In the genomic region with DNA sequence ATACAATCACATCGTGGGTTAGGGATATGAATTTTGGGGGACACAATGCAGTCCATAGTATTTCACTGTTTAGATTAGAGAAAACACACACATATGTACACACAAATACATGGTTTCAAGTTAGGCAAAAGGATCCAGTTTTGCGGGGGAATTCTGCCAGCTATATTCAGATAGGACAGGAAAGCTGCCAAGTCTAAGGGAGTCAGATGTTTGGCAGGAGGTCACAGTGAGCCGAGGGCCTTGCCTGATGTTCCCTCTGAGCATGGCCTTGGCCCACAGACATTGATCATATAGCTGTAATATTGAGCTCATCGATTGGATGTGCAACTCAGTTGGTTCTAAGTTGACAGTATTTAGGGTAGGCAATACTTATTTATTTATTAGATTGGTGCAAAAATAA, we compare ENCODE assay signal across 33 cellular contexts.
"Had no signal": no experiment of that assay in that cellular context is flagged by ENCODE, and none has a peak within 500 bp of the region (broad histone marks: within the 10 kb centered on the region; RNA-seq: fewer than 3 reads in every experiment).

No MANE protein-coding gene starts in this region.

- H3K4me3 ChIP-seq: adrenal gland, cardiac muscle cell had no signal

- DNase-seq: activated B cell treated with CpG ODN at 0.5 μM for 24 hours; activated CD4-positive, alpha-beta memory T cell treated with anti-CD3 and anti-CD28 coated beads for 36 hours; activated CD4-positive, alpha-beta T cell treated with anti-CD3 and anti-CD28 coated beads for 4 hours; activated CD4-positive, alpha-beta T cell treated with anti-CD3 and anti-CD28 coated beads, Interleukin-2, amount 10 ng/mL, durations not matched to agents 24 days and 14 days; activated CD4-positive, alpha-beta T cell treated with anti-CD3 and anti-CD28 coated beads, Interleukin-2, amount 50 U/mL, for 1 hour; activated CD4-positive, alpha-beta T cell treated with anti-CD3 and anti-CD28 coated beads, Interleukin-2, amount 50 U/mL, for 4 hours; activated CD4-positive, CD25-positive, alpha-beta regulatory T cell treated with anti-CD3 and anti-CD28 coated beads, Interleukin-2, amount 50 U/mL, for 72 hours; activated CD8-positive, alpha-beta memory T cell treated with anti-CD3 and anti-CD28 coated beads, Interleukin-2, amount 50 U/mL, for 4 hours; activated CD8-positive, alpha-beta T cell treated with anti-CD3 and anti-CD28 coated beads for 36 hours; activated effector memory CD4-positive, alpha-beta T cell treated with anti-CD3 and anti-CD28 coated beads, Interleukin-2, amount 50 U/mL, for 16 hours; activated gamma-delta T cell treated with Interleukin-2 at 50 U/mL for 16 hours; activated naive CD4-positive, alpha-beta T cell; activated naive CD4-positive, alpha-beta T cell treated with anti-CD3 and anti-CD28 coated beads for 36 hours; activated naive CD4-positive, alpha-beta T cell treated with anti-CD3 and anti-CD28 coated beads, Interleukin-2, amount 50 U/mL, for 16 hours; activated naive CD8-positive, alpha-beta T cell treated with anti-CD3 and anti-CD28 coated beads for 36 hours; activated T-cell treated with anti-CD3 and anti-CD28 coated beads for 4 hours; activated T-cell treated with anti-CD3 and anti-CD28 coated beads, Interleukin-2, amount 50 U/mL, for 1 hour; activated T-cell treated with anti-CD3 and anti-CD28 coated beads, Interleukin-2, amount 50 U/mL, for 4 hours; activated T-cell treated with anti-CD3 and anti-CD28 coated beads, Interleukin-2, amount 50 U/mL, for 72 hours; adrenal gland; amniotic stem cell; aorta; caudate nucleus; cerebellar nuclear complex; T-helper 2 cell; T-helper 9 cell had no signal

- FAIRE-seq: astrocyte, bronchial epithelial cell, TTC549 had no signal

- H3K27me3 ChIP-seq: adrenal gland, cardiac muscle cell had no signal

- H3K27ac ChIP-seq: adrenal gland, cardiac muscle cell, VCaP had no signal

- H3K36me3 ChIP-seq: adrenal gland, cardiac muscle cell had no signal

- H3K9me3 ChIP-seq: adrenal gland had no signal

- ATAC-seq: activated CD8-positive, alpha-beta T cell treated with anti-CD3 and anti-CD28 coated beads for 36 hours; activated naive CD4-positive, alpha-beta T cell treated with anti-CD3 and anti-CD28 coated beads, Interleukin-2, amount 50 U/mL, for 72 hours; activated T-cell treated with anti-CD3 and anti-CD28 coated beads, Interleukin-2, amount 50 U/mL, for 4 hours; activated T-cell treated with anti-CD3 and anti-CD28 coated beads, Interleukin-2, amount 50 U/mL, for 72 hours; activated T-helper 17 cell treated with anti-CD3 and anti-CD28 coated beads, Interleukin-2, amount 50 U/mL, for 72 hours had no signal

- H3K4me1 ChIP-seq: adrenal gland had no signal
